8 cellular contexts compared by ENCODE assay signal in the genomic region with DNA sequence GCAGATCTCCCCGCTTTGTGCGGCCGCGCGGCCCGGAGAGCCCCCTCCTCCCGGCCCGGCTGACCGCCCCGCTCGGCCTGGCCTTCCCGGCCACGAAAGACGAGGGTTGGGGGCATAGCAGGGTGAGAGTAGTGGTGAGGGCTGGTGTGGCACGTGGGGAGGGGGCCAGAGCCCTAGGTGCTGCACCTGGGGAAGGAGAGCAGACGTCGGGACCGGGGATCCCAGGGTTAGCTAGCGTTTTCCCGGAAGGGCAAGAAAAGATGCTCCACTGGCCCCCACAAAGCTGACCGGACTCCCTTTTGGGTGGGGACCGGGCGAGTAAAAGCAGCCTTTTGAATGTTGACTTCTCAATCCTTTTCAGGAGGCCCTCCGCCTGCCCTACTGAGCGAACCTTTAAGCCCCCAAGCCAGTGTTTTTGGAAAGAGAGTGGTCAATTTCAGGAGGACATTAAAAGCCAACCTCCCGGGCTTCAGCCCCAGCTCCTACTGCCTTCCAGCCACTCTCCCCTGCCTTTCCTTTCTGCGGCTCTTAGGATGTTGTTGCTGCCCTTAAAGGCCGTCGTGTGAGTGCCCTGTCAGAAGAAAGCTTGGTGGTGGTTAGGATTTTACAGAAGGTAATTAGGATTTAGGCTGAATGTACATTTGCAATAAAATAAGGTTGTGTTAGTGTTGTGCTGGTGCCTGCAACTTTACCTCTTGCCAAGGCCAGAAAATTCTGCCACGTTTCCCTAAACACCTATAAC. TPM values are rescaled to one million over a fixed set of nuclear protein-coding genes. Genes with fewer than 3 reads are reported as not detected.
A peak's percentile ranks its signal among the peaks of the same experiment; 100 is the strongest.
DNase-seq lines count a peak whose midpoint lies in the region; ATAC-seq and TF ChIP-seq lines count a peak whose summit lies in the region.

No MANE protein-coding gene starts in this region.

- H3K27me3 Mint-ChIP-seq in activated naive CD4-positive, alpha-beta T cell treated with anti-CD3 and anti-CD28 coated beads, Interleukin-2, amount 50 U/mL, for 24 hours = no peaks in the 10 kb centered on the region
- H3K27me3 Mint-ChIP-seq in brain = peaks cover 16% of the 10 kb centered on the region
- no peaks in the 10 kb centered on the region for H3K27me3 Mint-ChIP-seq in memory B cell

- H3K4me1 ChIP-seq in upper lobe of right lung = peaks cover 9% of the 10 kb centered on the region

- peaks cover 3% of the 10 kb centered on the region for H3K27me3 ChIP-seq in upper lobe of right lung

- peak overlapping the region; percentile 65 for H3K4me3 ChIP-seq in upper lobe of right lung

- no peak for DNase-seq in activated naive CD4-positive, alpha-beta T cell treated with anti-CD3 and anti-CD28 coated beads, Interleukin-2, amount 50 U/mL, for 16 hours
- DNase-seq in memory B cell (ENCODE audit: low spot score in 2 of 2) (no peak), upper lobe of right lung (peak; percentile 65), cerebellar nuclear complex (lab: John Stamatoyannopoulos, UW) (no peak), NOMO-1 (lab: John Stamatoyannopoulos, UW; ENCODE audit: unreplicated experiment in 2 of 2) (no peak)

- TF ChIP-seq CTCF in brain (conservative IDR thresholded peaks at IDR 0.05) = no peak
- peak; percentile 4 for TF ChIP-seq CTCF in upper lobe of right lung (IDR thresholded peaks at IDR 0.05)

- H3K4me1 Mint-ChIP-seq in activated naive CD4-positive, alpha-beta T cell treated with anti-CD3 and anti-CD28 coated beads, Interleukin-2, amount 50 U/mL, for 24 hours = peaks cover 46% of the 10 kb centered on the region
- H3K4me1 Mint-ChIP-seq in brain (peaks cover 38% of the 10 kb centered on the region), memory B cell (peaks cover 27% of the 10 kb centered on the region)

- peak overlapping the region; percentile 62 for H3K4me3 Mint-ChIP-seq in activated naive CD4-positive, alpha-beta T cell treated with anti-CD3 and anti-CD28 coated beads, Interleukin-2, amount 50 U/mL, for 24 hours
- H3K4me3 Mint-ChIP-seq in brain = peak overlapping the region; percentile 73 to 84 (median 78)
- H3K4me3 Mint-ChIP-seq in memory B cell = peak overlapping the region; percentile 70

- H3K36me3 ChIP-seq in upper lobe of right lung = no peaks in the 10 kb centered on the region

- no peaks in the 10 kb centered on the region for H3K9me3 ChIP-seq in upper lobe of right lung

- H3K9me3 Mint-ChIP-seq in activated naive CD4-positive, alpha-beta T cell treated with anti-CD3 and anti-CD28 coated beads, Interleukin-2, amount 50 U/mL, for 24 hours = no peaks in the 10 kb centered on the region
- H3K9me3 Mint-ChIP-seq in brain (no peaks in the 10 kb centered on the region), memory B cell (no peaks in the 10 kb centered on the region)

- H3K27ac Mint-ChIP-seq in activated naive CD4-positive, alpha-beta T cell treated with anti-CD3 and anti-CD28 coated beads, Interleukin-2, amount 50 U/mL, for 24 hours = peak overlapping the region; percentile 84
- H3K27ac Mint-ChIP-seq in brain = peak overlapping the region in 4 of 5 experiments; percentile 73 to 88 (median 86)
- peak overlapping the region; percentile 97 for H3K27ac Mint-ChIP-seq in memory B cell

- intact Hi-C loops in upper lobe of right lung (cut with DNase I) = no loop called here

- H3K36me3 Mint-ChIP-seq in activated naive CD4-positive, alpha-beta T cell treated with anti-CD3 and anti-CD28 coated beads, Interleukin-2, amount 50 U/mL, for 24 hours = peaks cover 11% of the 10 kb centered on the region
- H3K36me3 Mint-ChIP-seq in brain (no peaks in the 10 kb centered on the region), memory B cell (peaks cover 2% of the 10 kb centered on the region)

- no peak overlapping the region for H3K27ac ChIP-seq in upper lobe of right lung

- no peak for ATAC-seq in memory B cell (ENCODE audit: low read depth)
- peak; percentile 3 for ATAC-seq in upper lobe of right lung
- no peak for ATAC-seq in HG02981 (IDR thresholded peaks at IDR 0.05; ENCODE audit: unreplicated experiment)

RNA-seq across cellular contexts. Expression of a gene that starts 0.7 kb away (rescaled TPM):
- 4.5 TPM for polyA plus RNA-seq in brain (ENCODE audit: insufficient read depth, low read depth, low replicate concordance)
- total RNA-seq in upper lobe of right lung = 4.9 TPM
